Comparison of ENCODE assay signal across 11 cellular contexts in the genomic region with DNA sequence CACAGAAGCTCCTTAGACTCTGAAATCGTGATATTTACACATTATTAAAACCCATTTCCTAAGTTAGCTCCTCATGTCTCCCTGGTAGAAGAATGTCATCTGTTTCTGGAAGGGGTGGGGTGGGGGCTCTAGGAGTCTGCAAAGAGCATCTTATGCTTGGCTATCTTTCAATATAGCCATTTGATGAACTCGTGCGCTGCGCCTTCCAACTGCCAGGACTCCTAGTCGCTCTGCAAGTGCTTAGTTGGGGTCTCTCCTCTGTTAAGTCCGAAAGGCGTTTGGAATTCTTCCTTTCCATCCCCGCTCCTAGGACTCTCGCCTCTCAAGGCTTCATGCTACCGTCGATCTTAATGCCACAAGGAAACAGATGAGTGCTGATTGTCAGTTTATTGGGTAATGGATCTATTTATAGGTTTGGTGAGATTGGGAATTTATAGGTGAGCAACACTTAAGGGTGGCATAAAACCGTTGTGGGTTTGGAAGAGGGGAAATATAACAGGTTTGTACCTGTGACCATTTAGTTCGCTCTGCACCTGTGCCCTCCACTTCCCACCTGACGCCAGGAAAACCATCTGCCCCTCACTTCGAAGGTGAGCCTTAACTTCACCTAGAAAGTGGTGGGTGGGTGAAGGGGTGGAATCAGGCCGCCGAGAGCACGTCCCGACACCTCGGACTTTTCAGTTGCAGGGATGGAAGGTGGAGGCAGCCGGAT. TPM values are rescaled to one million over a fixed set of nuclear protein-coding genes. Genes with fewer than 3 reads are reported as not detected.
DNase-seq lines count a peak whose midpoint lies in the region; ATAC-seq, FAIRE-seq and TF ChIP-seq lines count a peak whose summit lies in the region.
"Had no signal": no experiment of that assay in that cellular context is flagged by ENCODE, and none has a peak within 500 bp of the region (broad histone marks: within the 10 kb centered on the region; RNA-seq: fewer than 3 reads in every experiment).

No MANE protein-coding gene starts in this region.

- no peak overlapping the region for H3K9ac ChIP-seq in smooth muscle cell (ENCODE audit: low read depth)

- H2AFZ ChIP-seq in smooth muscle cell (ENCODE audit: low read depth), result no peak overlapping the region

- TF ChIP-seq CTCF in smooth muscle cell (IDR thresholded peaks at IDR 0.05; ENCODE audit: borderline replicate concordance, insufficient read depth, poor library complexity, severe bottlenecking), result no peak

- no peaks in the 10 kb centered on the region for H3K79me2 ChIP-seq in smooth muscle cell (ENCODE audit: low read depth)

- 39% methylated on average over 21 of the region's 21 CpGs for WGBS in smooth muscle cell (ENCODE audit: low lambda C conversion rate)
- WGBS in small intestine, 3 donors, result 17 to 26% (median 24%) methylated on average over 21 of the region's 21 CpGs

- H3K9me3 Mint-ChIP-seq in activated T-helper 17 cell treated with anti-CD3 and anti-CD28 coated beads, Interleukin-2, amount 50 U/mL, for 72 hours, result no peaks in the 10 kb centered on the region
- no peaks in the 10 kb centered on the region for H3K9me3 Mint-ChIP-seq in immature natural killer cell

- H3K4me1 ChIP-seq in smooth muscle cell (ENCODE audit: low read depth), result no peaks in the 10 kb centered on the region
- no peaks in the 10 kb centered on the region for H3K4me1 ChIP-seq in small intestine (ENCODE audit: control insufficient read depth in 2 of 2, insufficient read depth in 1 of 2, low read depth in 1 of 2, low read length in 1 of 2)

- H3K9me3 ChIP-seq in smooth muscle cell (replicated peaks; ENCODE audit: low read depth) (no peaks in the 10 kb centered on the region), small intestine (ENCODE audit: control insufficient read depth, low read depth) (no peaks in the 10 kb centered on the region)

- H3K27ac Mint-ChIP-seq in activated T-helper 17 cell treated with anti-CD3 and anti-CD28 coated beads, Interleukin-2, amount 50 U/mL, for 72 hours, result no peak overlapping the region
- no peak overlapping the region for H3K27ac Mint-ChIP-seq in immature natural killer cell

- in situ Hi-C loops in G401 (cut with HindIII; ENCODE audit: low sequenced_read_pairs), result no loop called here

- no peak for FAIRE-seq in small intestine (lab: Jason Lieb, UNC)
- FAIRE-seq: GM12878 had no signal

- DNase-seq in G401 (ENCODE audit: low spot score) (peak; percentile 72), immature natural killer cell (no peak), smooth muscle cell (lab: John Stamatoyannopoulos, UW; ENCODE audit: unreplicated experiment) (no peak), AG20443 (ENCODE audit: low spot score) (no peak), occipital lobe (lab: John Stamatoyannopoulos, UW) (no peak), small intestine (no peak)
- no peak for DNase-seq in stimulated activated CD4-positive, alpha-beta T cell treated with anti-CD3 and anti-CD28 coated beads, Interleukin-4, amount 100 ng/mL, for 4 hours
- DNase-seq: GOT3 had no signal

- no peaks in the 10 kb centered on the region for H3F3A ChIP-seq in smooth muscle cell (ENCODE audit: low read depth)

- H3K27me3 ChIP-seq in smooth muscle cell (ENCODE audit: low read depth), result peaks cover 56% of the 10 kb centered on the region
- peaks cover 0 to 14% of the 10 kb centered on the region in 2 donors for H3K27me3 ChIP-seq in small intestine (ENCODE audit: control insufficient read depth in 2 of 2, insufficient read depth in 2 of 2, low read length in 2 of 2)

- ATAC-seq in activated T-helper 17 cell treated with anti-CD3 and anti-CD28 coated beads, Interleukin-2, amount 50 U/mL, for 72 hours (replicated peaks), result no peak

- H3K27me3 Mint-ChIP-seq in activated T-helper 17 cell treated with anti-CD3 and anti-CD28 coated beads, Interleukin-2, amount 50 U/mL, for 72 hours, result peaks cover 42% of the 10 kb centered on the region
- H3K27me3 Mint-ChIP-seq in immature natural killer cell (ENCODE audit: low read depth in 3 of 3), result peaks cover 7 to 15% (median 9%) of the 10 kb centered on the region in 3 donors

- no peaks in the 10 kb centered on the region for H3K4me1 Mint-ChIP-seq in activated T-helper 17 cell treated with anti-CD3 and anti-CD28 coated beads, Interleukin-2, amount 50 U/mL, for 72 hours
- peaks cover 6 to 7% of the 10 kb centered on the region in 2 donors for H3K4me1 Mint-ChIP-seq in immature natural killer cell

- no peaks in the 10 kb centered on the region for H4K20me1 ChIP-seq in smooth muscle cell (ENCODE audit: low read depth)

- no peaks in the 10 kb centered on the region for H3K36me3 ChIP-seq in smooth muscle cell (ENCODE audit: low read depth)
- no peaks in the 10 kb centered on the region for H3K36me3 ChIP-seq in small intestine (ENCODE audit: control insufficient read depth in 2 of 2, insufficient read depth in 2 of 2, low read length in 2 of 2)

- H3K4me3 ChIP-seq in smooth muscle cell, result peak overlapping the region; percentile 54
- no peak overlapping the region for H3K4me3 ChIP-seq in small intestine (ENCODE audit: low read depth in 1 of 2, low read length in 2 of 2)
- H3K4me3 ChIP-seq: GM12878 had no signal

- H3K36me3 Mint-ChIP-seq in activated T-helper 17 cell treated with anti-CD3 and anti-CD28 coated beads, Interleukin-2, amount 50 U/mL, for 72 hours (ENCODE audit: low read depth), result no peaks in the 10 kb centered on the region
- H3K36me3 Mint-ChIP-seq in immature natural killer cell, result no peaks in the 10 kb centered on the region

- no peak overlapping the region for H3K27ac ChIP-seq in smooth muscle cell (ENCODE audit: low read depth)
- no peak overlapping the region for H3K27ac ChIP-seq in small intestine (ENCODE audit: low read depth in 1 of 2, low read length in 1 of 2)

- peak overlapping the region; percentile 94 for H3K4me2 ChIP-seq in smooth muscle cell

- peak overlapping the region; percentile 47 for H3K4me3 Mint-ChIP-seq in activated T-helper 17 cell treated with anti-CD3 and anti-CD28 coated beads, Interleukin-2, amount 50 U/mL, for 72 hours
- peak overlapping the region in 4 of 5 donors; percentile 21 to 56 (median 46) for H3K4me3 Mint-ChIP-seq in immature natural killer cell

RNA-seq across cellular contexts. Expression of a gene that starts 1.1 kb away (rescaled TPM):
- 0.14 and 2.0 TPM in 2 replicates for total RNA-seq in G401 (2014; rRNA removed; shearing (Covaris generic))
- total RNA-seq in activated T-helper 17 cell treated with anti-CD3 and anti-CD28 coated beads, Interleukin-2, amount 50 U/mL, for 72 hours, result not detected
- polyA plus RNA-seq in immature natural killer cell (not detected), smooth muscle cell (0.30 and 0.71 TPM in 2 replicates), small intestine (under 1 TPM in 1 of 3 donors, not detected in 2; 0.42 TPM)
- total RNA-seq in smooth muscle cell (0.58 and 1.9 TPM in 2 replicates), occipital lobe (5.1 TPM)
- total RNA-seq: dermis microvascular lymphatic vessel endothelial cell, GM12878 had no signal
